9 cellular contexts compared by ENCODE assay signal in the genomic region with DNA sequence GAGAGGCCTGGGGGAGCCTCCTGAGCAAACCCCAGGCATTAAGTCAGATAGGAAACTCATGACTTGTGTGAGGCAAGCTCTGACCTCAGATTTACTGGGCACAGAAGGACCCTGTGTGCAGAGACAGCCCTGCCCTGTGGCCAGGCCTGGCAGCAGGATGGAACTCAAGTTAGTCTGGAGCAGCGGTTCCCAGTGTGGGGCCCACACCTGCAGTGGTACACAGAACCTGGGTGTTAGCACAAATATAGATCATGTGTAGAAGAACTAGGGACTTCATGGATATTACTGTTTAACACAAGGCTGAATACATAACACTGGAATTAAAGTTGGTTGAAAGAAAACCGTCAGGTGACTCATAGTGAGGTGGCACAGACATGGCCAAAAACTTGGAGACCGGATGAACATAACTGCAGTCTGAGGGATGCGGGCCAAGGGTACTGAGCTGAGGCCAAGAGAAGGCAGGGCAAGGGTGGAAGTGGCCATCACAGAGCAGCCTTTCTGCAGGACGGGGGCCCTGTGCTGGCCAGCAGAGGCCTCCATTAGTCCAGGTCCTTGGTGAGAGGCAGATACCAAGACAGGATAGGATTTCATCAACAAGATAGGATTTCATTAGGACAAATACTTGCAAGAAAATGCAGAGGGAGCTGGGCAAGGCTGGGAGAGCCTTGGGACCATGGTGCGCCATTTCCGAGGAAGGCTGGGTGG. TPM values are rescaled to one million over a fixed set of nuclear protein-coding genes. Genes with fewer than 3 reads are reported as not detected.
DNase-seq lines count a peak whose midpoint lies in the region; ATAC-seq and TF ChIP-seq lines count a peak whose summit lies in the region.
"Had no signal": no experiment of that assay in that cellular context is flagged by ENCODE, and none has a peak within 500 bp of the region (broad histone marks: within the 10 kb centered on the region; RNA-seq: fewer than 3 reads in every experiment).

No MANE protein-coding gene starts in this region.

- H3K79me2 ChIP-seq in OCI-LY7 (ENCODE audit: insufficient read depth, low read depth, low read length), result no peaks in the 10 kb centered on the region

- no peaks in the 10 kb centered on the region for H3K9me2 ChIP-seq in OCI-LY7 (ENCODE audit: insufficient read depth, low read length)

- no peak overlapping the region for H3K4me2 ChIP-seq in OCI-LY7 (ENCODE audit: low read length)

- H3K4me3 ChIP-seq in AG04450 (ENCODE audit: low read depth, low read length), result no peak overlapping the region
- H3K4me3 ChIP-seq in naive thymus-derived CD4-positive, alpha-beta T cell (ENCODE audit: low read length), result no peak overlapping the region
- H3K4me3 ChIP-seq in OCI-LY7 (ENCODE audit: low read depth, low read length, poor library complexity, severe bottlenecking), result no peak overlapping the region
- H3K4me3 ChIP-seq: ovary had no signal

- H4K20me1 ChIP-seq in OCI-LY7 (ENCODE audit: insufficient read depth, low read length), result no peaks in the 10 kb centered on the region

- no peak for TF ChIP-seq CTCF in AG04450 (IDR thresholded peaks at IDR 0.05; ENCODE audit: low read depth, low read length)
- TF ChIP-seq CTCF in OCI-LY7 (conservative IDR thresholded peaks at IDR 0.05; ENCODE audit: low read length), result no peak

- no TSS peak for BruUV-seq in OCI-LY7 (replicated peaks; lab: Mats Ljungman, UMichigan)

- H3K36me3 Mint-ChIP-seq in naive thymus-derived CD4-positive, alpha-beta T cell, result peaks cover 5 to 29% (median 18%) of the 10 kb centered on the region in 5 donors
- peaks cover 5% of the 10 kb centered on the region for H3K36me3 Mint-ChIP-seq in activated CD8-positive, alpha-beta memory T cell treated with anti-CD3 and anti-CD28 coated beads, Interleukin-2, amount 10 ng/mL, durations not matched to agents 7 days and 5 days

- intact Hi-C loops in naive thymus-derived CD4-positive, alpha-beta T cell (cut with micrococcal nuclease), result no loop called here
- intact Hi-C loops in OCI-LY7 (cut with micrococcal nuclease; ENCODE audit: unreplicated experiment), result no loop called here

- no peaks in the 10 kb centered on the region for H3K27me3 Mint-ChIP-seq in naive thymus-derived CD4-positive, alpha-beta T cell
- no peaks in the 10 kb centered on the region for H3K27me3 Mint-ChIP-seq in activated CD8-positive, alpha-beta memory T cell treated with anti-CD3 and anti-CD28 coated beads, Interleukin-2, amount 10 ng/mL, durations not matched to agents 7 days and 5 days

- H3K4me1 ChIP-seq in naive thymus-derived CD4-positive, alpha-beta T cell (ENCODE audit: control insufficient read depth in 2 of 2, insufficient read depth in 2 of 2, low read length in 2 of 2), result no peaks in the 10 kb centered on the region
- peaks cover 11% of the 10 kb centered on the region for H3K4me1 ChIP-seq in OCI-LY7 (ENCODE audit: insufficient read depth, low read length, poor library complexity, severe bottlenecking)

- H3K27me3 ChIP-seq in AG04450 (ENCODE audit: control insufficient read depth, insufficient read depth, low read length), result no peaks in the 10 kb centered on the region
- no peaks in the 10 kb centered on the region for H3K27me3 ChIP-seq in naive thymus-derived CD4-positive, alpha-beta T cell (ENCODE audit: control insufficient read depth in 2 of 2, insufficient read depth in 2 of 2, low read length in 2 of 2)
- H3K27me3 ChIP-seq: ovary had no signal

- POLR2A ChIA-PET in AG04450 (lab: Yijun Ruan, JAX), result interaction anchor here (0.5 to 3.6 kb wide), 2 partner anchors 14 to 41 kb away, joined by 3 to 32 read pairs; no protein-coding TSS in a partner anchor
- POLR2A ChIA-PET in naive thymus-derived CD4-positive, alpha-beta T cell (lab: Charles Lee), result interaction anchor here (0.7 to 1.5 kb wide), 2 partner anchors 11 to 32 kb away, joined by 3 read pairs; no protein-coding TSS in a partner anchor
- POLR2A ChIA-PET in OCI-LY7 (lab: Charles Lee), result interaction anchor here (1.0 to 1.1 kb wide), 2 partner anchors 12 to 14 kb away, joined by 3 read pairs; no protein-coding TSS in a partner anchor

- peak overlapping the region in 2 of 9 donors; percentile 16 to 46 for H3K27ac Mint-ChIP-seq in naive thymus-derived CD4-positive, alpha-beta T cell
- no peak overlapping the region for H3K27ac Mint-ChIP-seq in activated CD8-positive, alpha-beta memory T cell treated with anti-CD3 and anti-CD28 coated beads, Interleukin-2, amount 10 ng/mL, durations not matched to agents 7 days and 5 days

- H3K9me3 Mint-ChIP-seq in naive thymus-derived CD4-positive, alpha-beta T cell, result no peaks in the 10 kb centered on the region
- no peaks in the 10 kb centered on the region for H3K9me3 Mint-ChIP-seq in activated CD8-positive, alpha-beta memory T cell treated with anti-CD3 and anti-CD28 coated beads, Interleukin-2, amount 10 ng/mL, durations not matched to agents 7 days and 5 days (ENCODE audit: low read depth)

- H3K27ac ChIP-seq in AG04450 (ENCODE audit: low read depth, low read length) (peak overlapping the region; percentile 94), OCI-LY7 (ENCODE audit: low read depth, low read length, poor library complexity, severe bottlenecking) (no peak overlapping the region)
- no peak overlapping the region for H3K27ac ChIP-seq in naive thymus-derived CD4-positive, alpha-beta T cell (ENCODE audit: low read depth, low read length)
- H3K27ac ChIP-seq: ovary had no signal

- CTCF ChIA-PET in AG04450 (lab: Charles Lee) (interaction anchor here (0.9 to 3.9 kb wide), 2 partner anchors 13 to 424 kb away, joined by 6 to 29 read pairs; no protein-coding TSS in a partner anchor), OCI-LY7 (lab: Charles Lee; ENCODE audit: unreplicated experiment) (no interaction called here)
- CTCF ChIA-PET in naive thymus-derived CD4-positive, alpha-beta T cell (lab: Charles Lee), result interaction anchor here (0.8 to 1.0 kb wide), 2 partner anchors 18 to 42 kb away, joined by 3 read pairs; no protein-coding TSS in a partner anchor
- CTCF ChIA-PET in activated CD8-positive, alpha-beta memory T cell treated with anti-CD3 and anti-CD28 coated beads, Interleukin-2, amount 10 ng/mL, durations not matched to agents 7 days and 5 days (lab: Charles Lee), result interaction anchor here (0.9 to 2.3 kb wide), 2 partner anchors 12 to 57 kb away, joined by 3 to 11 read pairs; no protein-coding TSS in a partner anchor

- no peaks in the 10 kb centered on the region for H3K36me3 ChIP-seq in naive thymus-derived CD4-positive, alpha-beta T cell (ENCODE audit: control insufficient read depth in 2 of 3, insufficient read depth in 3 of 3, low read length in 3 of 3)
- H3K36me3 ChIP-seq in OCI-LY7 (ENCODE audit: insufficient read depth, low read length), result no peaks in the 10 kb centered on the region
- H3K36me3 ChIP-seq: ovary had no signal

- peak; percentile 50 for ATAC-seq in naive thymus-derived CD4-positive, alpha-beta T cell
- ATAC-seq in activated CD8-positive, alpha-beta memory T cell treated with anti-CD3 and anti-CD28 coated beads, Interleukin-2, amount 10 ng/mL, durations not matched to agents 7 days and 5 days, result no peak
- ATAC-seq in GM18498 (IDR thresholded peaks at IDR 0.05; ENCODE audit: unreplicated experiment), result no peak

- peaks cover 8 to 41% (median 21%) of the 10 kb centered on the region in 7 donors for H3K4me1 Mint-ChIP-seq in naive thymus-derived CD4-positive, alpha-beta T cell
- peaks cover 34% of the 10 kb centered on the region for H3K4me1 Mint-ChIP-seq in activated CD8-positive, alpha-beta memory T cell treated with anti-CD3 and anti-CD28 coated beads, Interleukin-2, amount 10 ng/mL, durations not matched to agents 7 days and 5 days

- no peak overlapping the region for H2AFZ ChIP-seq in OCI-LY7 (ENCODE audit: low read length)

- no peak overlapping the region for H3K4me3 Mint-ChIP-seq in naive thymus-derived CD4-positive, alpha-beta T cell
- no peak overlapping the region for H3K4me3 Mint-ChIP-seq in activated CD8-positive, alpha-beta memory T cell treated with anti-CD3 and anti-CD28 coated beads, Interleukin-2, amount 10 ng/mL, durations not matched to agents 7 days and 5 days

- H3K9me3 ChIP-seq in AG04450 (ENCODE audit: control insufficient read depth, insufficient read depth, low read length), result no peaks in the 10 kb centered on the region
- no peaks in the 10 kb centered on the region for H3K9me3 ChIP-seq in naive thymus-derived CD4-positive, alpha-beta T cell (ENCODE audit: control insufficient read depth in 2 of 3, low read length in 3 of 3)
- H3K9me3 ChIP-seq in OCI-LY7 (ENCODE audit: low read length), result no peaks in the 10 kb centered on the region
- H3K9me3 ChIP-seq: ovary had no signal

- DNase-seq in AG04450 (ENCODE audit: low read depth, low spot score), result no peak
- peak; percentile 95 for DNase-seq in LHCN-M2 (ENCODE audit: low read depth)
- DNase-seq in dedifferentiated amniotic fluid mesenchymal stem cell (ENCODE audit: extremely low spot score), result peak; percentile 64
- no peak for DNase-seq in naive thymus-derived CD4-positive, alpha-beta T cell
- no peak for DNase-seq in activated CD8-positive, alpha-beta memory T cell treated with anti-CD3 and anti-CD28 coated beads, Interleukin-2, amount 10 ng/mL, durations not matched to agents 7 days and 5 days
- DNase-seq in MV-4-11 (lab: John Stamatoyannopoulos, UW), result no peak
- no peak for DNase-seq in OCI-LY7 (ENCODE audit: low spot score)
- DNase-seq: ovary had no signal

RNA-seq across cellular contexts. Expression of a gene that starts 40.9 kb away (rescaled TPM):
- 7.6 and 8.9 TPM in 2 replicates for polyA plus RNA-seq in AG04450 (2011; rRNA removed)
- 8.4 and 11.4 TPM in 2 replicates for polyA minus RNA-seq in AG04450 (2011; rRNA and poly(A)+ RNA removed)
- total RNA-seq in LHCN-M2 (2014; rRNA removed) (5.9 and 7.6 TPM in 2 replicates), OCI-LY7 (2022) (1.2 and 1.4 TPM in 2 replicates)
- polyA plus RNA-seq in LHCN-M2 (2012), result 2.0 TPM
- 1 to 10 TPM; 1.5 to 4.8 (median 2.3) TPM for total RNA-seq in naive thymus-derived CD4-positive, alpha-beta T cell
- polyA plus RNA-seq in naive thymus-derived CD4-positive, alpha-beta T cell, result 1 to 10 TPM; 2.3 to 3.8 TPM
- total RNA-seq in activated CD8-positive, alpha-beta memory T cell treated with anti-CD3 and anti-CD28 coated beads, Interleukin-2, amount 10 ng/mL, durations not matched to agents 7 days and 5 days, result 1 to 10 TPM; 3.0 to 9.1 TPM
- total RNA-seq in OCI-LY7 (2014; rRNA removed; shearing (Covaris generic)), result 1.1 and 1.4 TPM in 2 replicates

RNA-seq across cellular contexts. Expression of a gene that starts 42.6 kb away (rescaled TPM):
- 17.7 and 20.5 TPM in 2 replicates for polyA plus RNA-seq in AG04450 (2011; rRNA removed)
- 29.1 and 30.2 TPM in 2 replicates for polyA minus RNA-seq in AG04450 (2011; rRNA and poly(A)+ RNA removed)
- total RNA-seq in LHCN-M2 (2014; rRNA removed) (11.4 and 12.9 TPM in 2 replicates), OCI-LY7 (2022) (57.5 and 63.4 TPM in 2 replicates)
- 21.0 TPM for polyA plus RNA-seq in LHCN-M2 (2012)
- 10 to 100 TPM; 52.9 to 88.8 (median 71.6) TPM for total RNA-seq in naive thymus-derived CD4-positive, alpha-beta T cell
- 10 to 100 TPM; 12.9 to 26.8 TPM for polyA plus RNA-seq in naive thymus-derived CD4-positive, alpha-beta T cell
- 10 to 100 TPM; 60.2 to 67.1 TPM for total RNA-seq in activated CD8-positive, alpha-beta memory T cell treated with anti-CD3 and anti-CD28 coated beads, Interleukin-2, amount 10 ng/mL, durations not matched to agents 7 days and 5 days
- total RNA-seq in OCI-LY7 (2014; rRNA removed; shearing (Covaris generic)), result 22.0 and 22.9 TPM in 2 replicates

Comparison
In these comparisons a context has a peak if more than half of its experiments do, and no peak if none do; other contexts are left out.
1. DNase-seq: peak in LHCN-M2 (single experiment) and dedifferentiated amniotic fluid mesenchymal stem cell (single experiment); none in AG04450 (single experiment), naive thymus-derived CD4-positive, alpha-beta T cell (0 of 9), activated CD8-positive, alpha-beta memory T cell treated with anti-CD3 and anti-CD28 coated beads, Interleukin-2, amount 10 ng/mL, durations not matched to agents 7 days and 5 days (single experiment), MV-4-11 (single experiment) and OCI-LY7 (single experiment).